Comparison of ENCODE assay signal across 4 cellular contexts in the genomic region with DNA sequence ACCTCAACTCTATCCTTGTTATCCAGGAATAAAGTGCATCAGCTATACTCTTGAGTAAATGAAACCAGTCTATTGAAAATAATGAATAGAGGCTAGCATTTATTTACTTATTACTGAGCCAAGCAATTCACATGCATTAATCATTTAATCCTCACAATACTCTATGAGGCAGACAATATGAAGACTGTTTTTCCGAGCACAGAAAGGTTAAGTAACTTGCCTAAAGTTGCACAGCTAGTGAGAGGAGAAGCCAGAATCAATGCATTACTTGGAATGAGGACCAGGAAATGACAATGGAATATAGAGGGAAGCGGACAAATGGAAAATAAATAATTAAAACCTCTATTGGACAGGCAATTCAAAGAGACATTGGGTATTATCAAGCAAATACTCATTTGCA.
A peak's percentile ranks its signal among the peaks of the same experiment; 100 is the strongest.
TF ChIP-seq lines count a peak whose summit lies in the region.

No MANE protein-coding gene starts in this region.

TF ChIP-seq in HEK293, 187 proteins besides CTCF, POLR2A, EP300 and RAD21:
- TF ChIP-seq ZNF837 (tag by site-specific recombination; IDR thresholded peaks at IDR 0.05) (no peak), MEIS1 (CRISPR knock-in tag; IDR thresholded peaks at IDR 0.05; ENCODE audit: borderline replicate concordance) (no peak), ZBTB17 (tag by site-specific recombination; IDR thresholded peaks at IDR 0.05) (no peak), ZNF768 (tag by site-specific recombination; IDR thresholded peaks at IDR 0.05) (0 out of 2 replicates have a peak, but pooled peaks have one; percentile 34), ZNF521 (tag by site-specific recombination; IDR thresholded peaks at IDR 0.05) (no peak)

TF ChIP-seq in WTC11, 78 proteins besides CTCF, POLR2A, EP300 and RAD21 (continues in another document):
- TF ChIP-seq, protein P1, sequence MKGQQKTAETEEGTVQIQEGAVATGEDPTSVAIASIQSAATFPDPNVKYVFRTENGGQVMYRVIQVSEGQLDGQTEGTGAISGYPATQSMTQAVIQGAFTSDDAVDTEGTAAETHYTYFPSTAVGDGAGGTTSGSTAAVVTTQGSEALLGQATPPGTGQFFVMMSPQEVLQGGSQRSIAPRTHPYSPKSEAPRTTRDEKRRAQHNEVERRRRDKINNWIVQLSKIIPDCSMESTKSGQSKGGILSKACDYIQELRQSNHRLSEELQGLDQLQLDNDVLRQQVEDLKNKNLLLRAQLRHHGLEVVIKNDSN (CRISPR knock-in tag; IDR thresholded peaks at IDR 0.05): no peak
- TF ChIP-seq NR1H2 (CRISPR knock-in tag; IDR thresholded peaks at IDR 0.05): no peak
- TF ChIP-seq, protein P2, sequence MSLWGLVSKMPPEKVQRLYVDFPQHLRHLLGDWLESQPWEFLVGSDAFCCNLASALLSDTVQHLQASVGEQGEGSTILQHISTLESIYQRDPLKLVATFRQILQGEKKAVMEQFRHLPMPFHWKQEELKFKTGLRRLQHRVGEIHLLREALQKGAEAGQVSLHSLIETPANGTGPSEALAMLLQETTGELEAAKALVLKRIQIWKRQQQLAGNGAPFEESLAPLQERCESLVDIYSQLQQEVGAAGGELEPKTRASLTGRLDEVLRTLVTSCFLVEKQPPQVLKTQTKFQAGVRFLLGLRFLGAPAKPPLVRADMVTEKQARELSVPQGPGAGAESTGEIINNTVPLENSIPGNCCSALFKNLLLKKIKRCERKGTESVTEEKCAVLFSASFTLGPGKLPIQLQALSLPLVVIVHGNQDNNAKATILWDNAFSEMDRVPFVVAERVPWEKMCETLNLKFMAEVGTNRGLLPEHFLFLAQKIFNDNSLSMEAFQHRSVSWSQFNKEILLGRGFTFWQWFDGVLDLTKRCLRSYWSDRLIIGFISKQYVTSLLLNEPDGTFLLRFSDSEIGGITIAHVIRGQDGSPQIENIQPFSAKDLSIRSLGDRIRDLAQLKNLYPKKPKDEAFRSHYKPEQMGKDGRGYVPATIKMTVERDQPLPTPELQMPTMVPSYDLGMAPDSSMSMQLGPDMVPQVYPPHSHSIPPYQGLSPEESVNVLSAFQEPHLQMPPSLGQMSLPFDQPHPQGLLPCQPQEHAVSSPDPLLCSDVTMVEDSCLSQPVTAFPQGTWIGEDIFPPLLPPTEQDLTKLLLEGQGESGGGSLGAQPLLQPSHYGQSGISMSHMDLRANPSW (CRISPR knock-in tag; conservative IDR thresholded peaks at IDR 0.05; ENCODE audit: low read depth): no peak
- no peak for TF ChIP-seq GRHL2 (CRISPR knock-in tag; IDR thresholded peaks at IDR 0.05; ENCODE audit: insufficient replicate concordance, severe bottlenecking)
- TF ChIP-seq, protein P3, sequence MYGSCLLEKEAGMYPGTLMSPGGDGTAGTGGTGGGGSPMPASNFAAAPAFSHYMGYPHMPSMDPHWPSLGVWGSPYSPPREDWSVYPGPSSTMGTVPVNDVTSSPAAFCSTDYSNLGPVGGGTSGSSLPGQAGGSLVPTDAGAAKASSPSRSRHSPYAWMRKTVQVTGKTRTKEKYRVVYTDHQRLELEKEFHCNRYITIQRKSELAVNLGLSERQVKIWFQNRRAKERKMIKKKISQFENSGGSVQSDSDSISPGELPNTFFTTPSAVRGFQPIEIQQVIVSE (CRISPR knock-in tag; IDR thresholded peaks at IDR 0.05; ENCODE audit: borderline replicate concordance): no peak
- no peak for TF ChIP-seq CREB1 (CRISPR knock-in tag; IDR thresholded peaks at IDR 0.05)
- TF ChIP-seq ZNF317 (CRISPR knock-in tag; IDR thresholded peaks at IDR 0.05; ENCODE audit: borderline replicate concordance, low read depth): no peak
- TF ChIP-seq, protein P4, sequence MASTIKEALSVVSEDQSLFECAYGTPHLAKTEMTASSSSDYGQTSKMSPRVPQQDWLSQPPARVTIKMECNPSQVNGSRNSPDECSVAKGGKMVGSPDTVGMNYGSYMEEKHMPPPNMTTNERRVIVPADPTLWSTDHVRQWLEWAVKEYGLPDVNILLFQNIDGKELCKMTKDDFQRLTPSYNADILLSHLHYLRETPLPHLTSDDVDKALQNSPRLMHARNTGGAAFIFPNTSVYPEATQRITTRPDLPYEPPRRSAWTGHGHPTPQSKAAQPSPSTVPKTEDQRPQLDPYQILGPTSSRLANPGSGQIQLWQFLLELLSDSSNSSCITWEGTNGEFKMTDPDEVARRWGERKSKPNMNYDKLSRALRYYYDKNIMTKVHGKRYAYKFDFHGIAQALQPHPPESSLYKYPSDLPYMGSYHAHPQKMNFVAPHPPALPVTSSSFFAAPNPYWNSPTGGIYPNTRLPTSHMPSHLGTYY (CRISPR knock-in tag; IDR thresholded peaks at IDR 0.05): no peak
- no peak for TF ChIP-seq SP1 (CRISPR knock-in tag; conservative IDR thresholded peaks at IDR 0.05)
- TF ChIP-seq ZNF219 (CRISPR knock-in tag; IDR thresholded peaks at IDR 0.05; ENCODE audit: borderline replicate concordance): no peak
- no peak for TF ChIP-seq ELF4 (CRISPR knock-in tag; IDR thresholded peaks at IDR 0.05; ENCODE audit: low read depth)

TF ChIP-seq in K562, 482 proteins besides CTCF, POLR2A, EP300 and RAD21:
- TF ChIP-seq, protein P5, sequence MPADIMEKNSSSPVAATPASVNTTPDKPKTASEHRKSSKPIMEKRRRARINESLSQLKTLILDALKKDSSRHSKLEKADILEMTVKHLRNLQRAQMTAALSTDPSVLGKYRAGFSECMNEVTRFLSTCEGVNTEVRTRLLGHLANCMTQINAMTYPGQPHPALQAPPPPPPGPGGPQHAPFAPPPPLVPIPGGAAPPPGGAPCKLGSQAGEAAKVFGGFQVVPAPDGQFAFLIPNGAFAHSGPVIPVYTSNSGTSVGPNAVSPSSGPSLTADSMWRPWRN (IDR thresholded peaks at IDR 0.05; ENCODE audit: low read depth): no peak
- no peak for TF ChIP-seq FOXA1 (IDR thresholded peaks at IDR 0.05; ENCODE audit: borderline replicate concordance)
- TF ChIP-seq RBM25 (IDR thresholded peaks at IDR 0.05; ENCODE audit: low read depth, low read length, severe bottlenecking): peak; percentile 85
- TF ChIP-seq, protein P6, sequence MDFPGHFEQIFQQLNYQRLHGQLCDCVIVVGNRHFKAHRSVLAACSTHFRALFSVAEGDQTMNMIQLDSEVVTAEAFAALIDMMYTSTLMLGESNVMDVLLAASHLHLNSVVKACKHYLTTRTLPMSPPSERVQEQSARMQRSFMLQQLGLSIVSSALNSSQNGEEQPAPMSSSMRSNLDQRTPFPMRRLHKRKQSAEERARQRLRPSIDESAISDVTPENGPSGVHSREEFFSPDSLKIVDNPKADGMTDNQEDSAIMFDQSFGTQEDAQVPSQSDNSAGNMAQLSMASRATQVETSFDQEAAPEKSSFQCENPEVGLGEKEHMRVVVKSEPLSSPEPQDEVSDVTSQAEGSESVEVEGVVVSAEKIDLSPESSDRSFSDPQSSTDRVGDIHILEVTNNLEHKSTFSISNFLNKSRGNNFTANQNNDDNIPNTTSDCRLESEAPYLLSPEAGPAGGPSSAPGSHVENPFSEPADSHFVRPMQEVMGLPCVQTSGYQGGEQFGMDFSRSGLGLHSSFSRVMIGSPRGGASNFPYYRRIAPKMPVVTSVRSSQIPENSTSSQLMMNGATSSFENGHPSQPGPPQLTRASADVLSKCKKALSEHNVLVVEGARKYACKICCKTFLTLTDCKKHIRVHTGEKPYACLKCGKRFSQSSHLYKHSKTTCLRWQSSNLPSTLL (IDR thresholded peaks at IDR 0.05): no peak
- TF ChIP-seq ZNF347 (CRISPR knock-in tag; IDR thresholded peaks at IDR 0.05; ENCODE audit: low read depth): no peak
- TF ChIP-seq, protein P7, sequence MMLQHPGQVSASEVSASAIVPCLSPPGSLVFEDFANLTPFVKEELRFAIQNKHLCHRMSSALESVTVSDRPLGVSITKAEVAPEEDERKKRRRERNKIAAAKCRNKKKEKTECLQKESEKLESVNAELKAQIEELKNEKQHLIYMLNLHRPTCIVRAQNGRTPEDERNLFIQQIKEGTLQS (IDR thresholded peaks at IDR 0.05): no peak
- TF ChIP-seq, protein P7 (CRISPR knock-in tag; conservative IDR thresholded peaks at IDR 0.05): no peak
- TF ChIP-seq ZFP36 (IDR thresholded peaks at IDR 0.05; ENCODE audit: low read depth, low read length, partially characterized antibody): peak; percentile 26
- TF ChIP-seq FOXK1 (CRISPR knock-in tag; IDR thresholded peaks at IDR 0.05; ENCODE audit: borderline replicate concordance): no peak
- TF ChIP-seq ZNF551 (CRISPR knock-in tag; IDR thresholded peaks at IDR 0.05): no peak

TF ChIP-seq in H1, 55 proteins besides CTCF, POLR2A, EP300 and RAD21:
- TF ChIP-seq HDAC2 (IDR thresholded peaks at IDR 0.05; ENCODE audit: borderline replicate concordance in 1 of 2, low read depth in 2 of 2, low read length in 2 of 2) (peak in 1 of 2 experiments; percentile 83; a peak in 1 of 4 replicates), KDM1A (IDR thresholded peaks at IDR 0.05; ENCODE audit: borderline replicate concordance, low read length) (peak; percentile 82), SIX5 (IDR thresholded peaks at IDR 0.05; ENCODE audit: low read depth, low read length) (no peak)
